Comparison of ENCODE assay signal across 1 cellular context in the genomic region with DNA sequence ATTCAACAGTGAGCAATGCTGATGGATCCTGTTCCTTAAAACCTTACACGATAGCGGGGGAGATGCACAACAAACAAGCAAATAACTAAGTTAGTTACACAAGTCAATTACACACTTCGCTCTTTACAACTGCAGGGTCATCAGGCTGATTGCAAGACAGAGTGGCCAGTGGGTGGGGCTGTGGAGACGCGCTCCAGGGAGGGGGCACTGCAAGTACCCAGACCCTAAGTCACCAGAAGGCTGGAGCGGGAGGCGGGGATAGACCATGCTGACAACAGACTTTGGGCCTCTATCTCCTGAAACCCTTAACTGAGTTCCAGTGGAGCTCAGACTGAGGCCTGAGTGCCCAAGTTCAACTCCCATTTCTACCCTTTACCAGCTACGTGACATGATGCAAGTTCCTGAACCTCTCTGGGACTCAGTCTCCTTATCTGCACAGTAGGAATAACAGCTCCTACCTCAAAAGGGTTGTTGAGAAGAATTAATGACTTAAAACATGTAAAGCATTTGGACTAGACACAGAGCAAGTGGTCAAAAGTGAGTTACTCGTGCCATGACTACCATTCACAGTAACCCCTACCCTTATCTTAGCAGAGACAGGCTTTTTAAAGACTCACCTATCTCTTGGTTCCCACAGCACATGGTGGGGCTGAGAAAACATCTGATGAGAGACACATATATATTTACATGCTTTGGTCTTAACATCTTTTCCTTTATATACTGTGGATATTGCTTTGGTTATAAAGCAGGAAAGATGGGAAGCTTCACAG.
TF ChIP-seq lines count a peak whose summit lies in the region.

No MANE protein-coding gene starts in this region.

TF ChIP-seq in K562, 482 proteins besides CTCF, POLR2A, EP300 and RAD21 (continued from another document and continues in another):
- TF ChIP-seq AFF1 (IDR thresholded peaks at IDR 0.05; ENCODE audit: low read depth in 1 of 2, partially characterized antibody in 2 of 2) (no peak), CTCFL (IDR thresholded peaks at IDR 0.05; ENCODE audit: borderline replicate concordance, insufficient read depth, low read depth, low read length, poor library complexity, severe bottlenecking) (no peak), SMARCB1 (IDR thresholded peaks at IDR 0.05; ENCODE audit: insufficient read length, low read depth) (no peak), MAFG (tag; conservative IDR thresholded peaks at IDR 0.05) (no peak), RFX1 (IDR thresholded peaks at IDR 0.05) (peak; percentile 44), GTF2B (IDR thresholded peaks at IDR 0.05; ENCODE audit: extremely low read depth, insufficient read length) (no peak), MIER1 (IDR thresholded peaks at IDR 0.05; ENCODE audit: low read depth) (no peak), FOSL1 (tag; conservative IDR thresholded peaks at IDR 0.05) (no peak), ZFPM2 (CRISPR knock-in tag; IDR thresholded peaks at IDR 0.05) (no peak), IRF2 (CRISPR knock-in tag; IDR thresholded peaks at IDR 0.05) (no peak), USF1 (CRISPR knock-in tag; IDR thresholded peaks at IDR 0.05) (no peak), GABPA (tag; conservative IDR thresholded peaks at IDR 0.05; ENCODE audit: low read depth) (no peak), PYGO2 (tag; IDR thresholded peaks at IDR 0.05) (no peak), ERF (CRISPR knock-in tag; IDR thresholded peaks at IDR 0.05) (no peak), TGIF2 (CRISPR knock-in tag; IDR thresholded peaks at IDR 0.05) (no peak), ZNF551 (CRISPR knock-in tag; IDR thresholded peaks at IDR 0.05) (no peak), CXXC5 (CRISPR knock-in tag; IDR thresholded peaks at IDR 0.05) (no peak; the same call in 1 of the 2 replicates), KLF6 (CRISPR knock-in tag; IDR thresholded peaks at IDR 0.05; ENCODE audit: borderline replicate concordance) (no peak), ETV1 (tag; conservative IDR thresholded peaks at IDR 0.05; ENCODE audit: low read depth) (no peak), ZNF274 (IDR thresholded peaks at IDR 0.05; ENCODE audit: borderline replicate concordance, low read depth, low read length) (no peak), STAT5A (IDR thresholded peaks at IDR 0.05; ENCODE audit: borderline replicate concordance, low read length) (peak; percentile 80), MLLT1 (IDR thresholded peaks at IDR 0.05) (no peak), NCOA2 (IDR thresholded peaks at IDR 0.05; ENCODE audit: partially characterized antibody in 2 of 2) (no peak), TEAD4 (IDR thresholded peaks at IDR 0.05; ENCODE audit: low read length) (peak; percentile 92), TEAD4 (CRISPR knock-in tag; IDR thresholded peaks at IDR 0.05; ENCODE audit: borderline replicate concordance) (no peak), ZNF76 (CRISPR knock-in tag; IDR thresholded peaks at IDR 0.05; ENCODE audit: borderline replicate concordance) (no peak), SP2 (IDR thresholded peaks at IDR 0.05; ENCODE audit: extremely low read depth, low read depth, low read length, poor library complexity, severe bottlenecking) (no peak), ELF1 (tag; IDR thresholded peaks at IDR 0.05) (no peak), MBD1 (CRISPR knock-in tag; IDR thresholded peaks at IDR 0.05) (no peak), HDGF (IDR thresholded peaks at IDR 0.05) (no peak), ZNF785 (CRISPR knock-in tag; IDR thresholded peaks at IDR 0.05) (no peak), ZFP1 (CRISPR knock-in tag; IDR thresholded peaks at IDR 0.05) (no peak), ZEB2 (IDR thresholded peaks at IDR 0.05) (no peak), ZBTB26 (CRISPR knock-in tag; IDR thresholded peaks at IDR 0.05) (no peak), RUNX1 (IDR thresholded peaks at IDR 0.05; ENCODE audit: low read depth) (no peak), SMARCC2 (IDR thresholded peaks at IDR 0.05; ENCODE audit: low read depth) (no peak), SPI1 (IDR thresholded peaks at IDR 0.05; ENCODE audit: borderline replicate concordance, low read depth, low read length) (no peak), LCOR (CRISPR knock-in tag; IDR thresholded peaks at IDR 0.05) (no peak), ZNF121 (CRISPR knock-in tag; conservative IDR thresholded peaks at IDR 0.05) (no peak)
- TF ChIP-seq, protein P1, sequence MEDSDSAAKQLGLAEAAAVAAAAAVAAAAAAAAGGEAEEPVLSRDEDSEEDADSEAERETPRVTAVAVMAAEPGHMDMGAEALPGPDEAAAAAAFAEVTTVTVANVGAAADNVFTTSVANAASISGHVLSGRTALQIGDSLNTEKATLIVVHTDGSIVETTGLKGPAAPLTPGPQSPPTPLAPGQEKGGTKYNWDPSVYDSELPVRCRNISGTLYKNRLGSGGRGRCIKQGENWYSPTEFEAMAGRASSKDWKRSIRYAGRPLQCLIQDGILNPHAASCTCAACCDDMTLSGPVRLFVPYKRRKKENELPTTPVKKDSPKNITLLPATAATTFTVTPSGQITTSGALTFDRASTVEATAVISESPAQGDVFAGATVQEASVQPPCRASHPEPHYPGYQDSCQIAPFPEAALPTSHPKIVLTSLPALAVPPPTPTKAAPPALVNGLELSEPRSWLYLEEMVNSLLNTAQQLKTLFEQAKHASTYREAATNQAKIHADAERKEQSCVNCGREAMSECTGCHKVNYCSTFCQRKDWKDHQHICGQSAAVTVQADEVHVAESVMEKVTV (CRISPR knock-in tag; IDR thresholded peaks at IDR 0.05): no peak
- TF ChIP-seq, protein P2, sequence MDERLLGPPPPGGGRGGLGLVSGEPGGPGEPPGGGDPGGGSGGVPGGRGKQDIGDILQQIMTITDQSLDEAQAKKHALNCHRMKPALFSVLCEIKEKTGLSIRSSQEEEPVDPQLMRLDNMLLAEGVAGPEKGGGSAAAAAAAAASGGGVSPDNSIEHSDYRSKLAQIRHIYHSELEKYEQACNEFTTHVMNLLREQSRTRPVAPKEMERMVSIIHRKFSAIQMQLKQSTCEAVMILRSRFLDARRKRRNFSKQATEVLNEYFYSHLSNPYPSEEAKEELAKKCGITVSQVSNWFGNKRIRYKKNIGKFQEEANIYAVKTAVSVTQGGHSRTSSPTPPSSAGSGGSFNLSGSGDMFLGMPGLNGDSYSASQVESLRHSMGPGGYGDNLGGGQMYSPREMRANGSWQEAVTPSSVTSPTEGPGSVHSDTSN (CRISPR knock-in tag; IDR thresholded peaks at IDR 0.05; ENCODE audit: low read depth): no peak
- TF ChIP-seq, protein P2 (tag; conservative IDR thresholded peaks at IDR 0.05; ENCODE audit: low read depth): no peak
- TF ChIP-seq, protein P3, sequence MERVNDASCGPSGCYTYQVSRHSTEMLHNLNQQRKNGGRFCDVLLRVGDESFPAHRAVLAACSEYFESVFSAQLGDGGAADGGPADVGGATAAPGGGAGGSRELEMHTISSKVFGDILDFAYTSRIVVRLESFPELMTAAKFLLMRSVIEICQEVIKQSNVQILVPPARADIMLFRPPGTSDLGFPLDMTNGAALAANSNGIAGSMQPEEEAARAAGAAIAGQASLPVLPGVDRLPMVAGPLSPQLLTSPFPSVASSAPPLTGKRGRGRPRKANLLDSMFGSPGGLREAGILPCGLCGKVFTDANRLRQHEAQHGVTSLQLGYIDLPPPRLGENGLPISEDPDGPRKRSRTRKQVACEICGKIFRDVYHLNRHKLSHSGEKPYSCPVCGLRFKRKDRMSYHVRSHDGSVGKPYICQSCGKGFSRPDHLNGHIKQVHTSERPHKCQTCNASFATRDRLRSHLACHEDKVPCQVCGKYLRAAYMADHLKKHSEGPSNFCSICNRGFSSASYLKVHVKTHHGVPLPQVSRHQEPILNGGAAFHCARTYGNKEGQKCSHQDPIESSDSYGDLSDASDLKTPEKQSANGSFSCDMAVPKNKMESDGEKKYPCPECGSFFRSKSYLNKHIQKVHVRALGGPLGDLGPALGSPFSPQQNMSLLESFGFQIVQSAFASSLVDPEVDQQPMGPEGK (CRISPR knock-in tag; IDR thresholded peaks at IDR 0.05; ENCODE audit: borderline replicate concordance): no peak
